Comparison of ENCODE assay signal across 26 cellular contexts in the genomic region with DNA sequence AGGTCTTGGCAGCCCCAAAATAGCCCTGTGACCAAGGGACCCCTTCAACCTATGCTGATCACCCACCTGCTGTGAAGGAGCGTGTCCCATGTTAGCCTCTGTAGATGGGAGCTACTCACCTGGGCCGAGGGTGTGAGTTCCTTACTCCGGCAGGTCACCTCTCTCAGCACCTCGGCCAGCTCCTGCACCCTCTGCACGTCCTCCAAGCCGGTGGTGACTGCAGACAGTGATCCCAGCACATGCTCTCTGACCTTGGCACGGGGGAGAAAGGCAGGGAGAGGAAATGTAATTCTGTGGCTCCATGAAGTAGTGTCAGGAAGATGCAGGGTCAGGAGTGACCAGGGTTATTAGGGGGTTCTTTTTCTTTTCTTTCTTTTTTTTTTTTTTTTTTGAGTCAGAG.
A peak's percentile ranks its signal among the peaks of the same experiment; 100 is the strongest.
DNase-seq lines count a peak whose midpoint lies in the region; ATAC-seq, FAIRE-seq and TF ChIP-seq lines count a peak whose summit lies in the region.
"Had no signal": no experiment of that assay in that cellular context is flagged by ENCODE, and none has a peak within 500 bp of the region (broad histone marks: within the 10 kb centered on the region; RNA-seq: fewer than 3 reads in every experiment).

No MANE protein-coding gene starts in this region.

- TF ChIP-seq POLR2A in HCT116 (IDR thresholded peaks at IDR 0.05; ENCODE audit: borderline replicate concordance, extremely low read depth, insufficient read depth, insufficient read length) (no peak), GM12878 (IDR thresholded peaks at IDR 0.05; ENCODE audit: low read depth, low read length) (no peak)

- H3K4me1 ChIP-seq in SK-N-SH (ENCODE audit: control insufficient read depth in 1 of 2, insufficient read depth in 2 of 2, low read depth in 1 of 2, low read length in 1 of 2) (peaks cover 0 to 14% of the 10 kb centered on the region in 2 experiments; a peak in 2 of 4 replicates), HCT116 (ENCODE audit: control insufficient read depth in 1 of 2, insufficient read depth in 2 of 2, low read length in 2 of 2) (peaks cover 3 to 17% of the 10 kb centered on the region in 2 experiments; a peak in 2 of 4 replicates), GM12878 (ENCODE audit: control insufficient read depth, insufficient read depth, low read length) (no peaks in the 10 kb centered on the region)
- H3K4me1 ChIP-seq: right atrium auricular region had no signal

- no peaks in the 10 kb centered on the region for H4K20me1 ChIP-seq in SK-N-SH (ENCODE audit: insufficient read depth)
- H4K20me1 ChIP-seq in HCT116 (ENCODE audit: insufficient read depth) = no peaks in the 10 kb centered on the region
- H4K20me1 ChIP-seq in GM12878 (ENCODE audit: control insufficient read depth, insufficient read depth) = no peaks in the 10 kb centered on the region

- no peaks in the 10 kb centered on the region for H3F3A ChIP-seq in SK-N-SH (replicated peaks; ENCODE audit: insufficient read depth)

- BruUV-seq in HCT116 (replicated peaks; lab: Mats Ljungman, UMichigan) (no TSS peak), GM12878 (replicated peaks; lab: Mats Ljungman, UMichigan) (no TSS peak)

- CTCF ChIA-PET in SK-N-SH (lab: Yijun Ruan, JAX) (no interaction called here), HCT116 (lab: Charles Lee) (no interaction called here), GM12878 (lab: Yijun Ruan, JAX) (no interaction called here)

- H3K4me2 ChIP-seq in SK-N-SH (no peak overlapping the region), HCT116 (ENCODE audit: low read length) (no peak overlapping the region), GM12878 (ENCODE audit: control insufficient read depth, insufficient read depth) (no peak overlapping the region)

- H3K27ac ChIP-seq in SK-N-SH (ENCODE audit: low read depth in 2 of 2, low read length in 1 of 2) (no peak overlapping the region), HCT116 (ENCODE audit: low read depth, low read length) (no peak overlapping the region), GM12878 (ENCODE audit: control insufficient read depth, insufficient read depth) (no peak overlapping the region)
- H3K27ac ChIP-seq: 22Rv1, right atrium auricular region, tibial artery had no signal

- no peaks in the 10 kb centered on the region for H3K36me3 ChIP-seq in SK-N-SH (replicated peaks in 1 of 2; ENCODE audit: control insufficient read depth in 1 of 2, insufficient read depth in 2 of 2, low read length in 1 of 2)
- no peaks in the 10 kb centered on the region for H3K36me3 ChIP-seq in HCT116 (ENCODE audit: control insufficient read depth in 1 of 2, insufficient read depth in 2 of 2, low read length in 2 of 2)
- no peaks in the 10 kb centered on the region for H3K36me3 ChIP-seq in GM12878 (ENCODE audit: control insufficient read depth in 2 of 2, insufficient read depth in 2 of 2, low read length in 1 of 2)
- H3K36me3 ChIP-seq: tibial artery had no signal

- 34% methylated on average over 7 of the region's 7 CpGs for WGBS in SK-N-SH (ENCODE audit: low lambda C conversion rate)
- WGBS in GM12878 (ENCODE audit: insufficient coverage, insufficient replicate concordance, low lambda C conversion rate, missing lambda C conversion rate) = 4% methylated on average over 7 of the region's 7 CpGs

- RAD21 ChIA-PET in HCT116 (lab: Charles Lee; ENCODE audit: low non-redundant PET in 1 of 2, low total read pairs in 2 of 2, uncharacterized antibody in 2 of 2, unreplicated experiment in 2 of 2) (no interaction called here), GM12878 (lab: Charles Lee; ENCODE audit: unreplicated experiment) (no interaction called here)

- intact Hi-C loops in HCT116 (cut with micrococcal nuclease) = no loop called here
- intact Hi-C loops in GM12878 (cut with micrococcal nuclease; ENCODE audit: unreplicated experiment) = no loop called here
- intact Hi-C loops in head of caudate nucleus (cut with DNase I) = no loop called here

- in situ Hi-C loops in GM12878 (cut with MboI) = no loop called here

- TF ChIP-seq CTCF in SK-N-SH (IDR thresholded peaks at IDR 0.05) = no peak
- no peak for TF ChIP-seq CTCF in HCT116 (IDR thresholded peaks at IDR 0.05 in 2 of 3, conservative IDR thresholded peaks at IDR 0.05 in 1 of 3; ENCODE audit: borderline replicate concordance in 1 of 3, insufficient read depth in 1 of 3, low read depth in 2 of 3, low read length in 2 of 3)
- TF ChIP-seq CTCF in GM12878 (IDR thresholded peaks at IDR 0.05 in 2 of 3, conservative IDR thresholded peaks at IDR 0.05 in 1 of 3; ENCODE audit: control insufficient read depth in 2 of 3, extremely low read depth in 1 of 3, insufficient read depth in 1 of 3, low read depth in 3 of 3, low read length in 3 of 3) = no peak

- no peak overlapping the region for H3K9ac ChIP-seq in SK-N-SH
- no peak overlapping the region for H3K9ac ChIP-seq in HCT116 (ENCODE audit: low read length)
- no peak overlapping the region for H3K9ac ChIP-seq in GM12878 (ENCODE audit: control insufficient read depth, insufficient read depth, low read length)

- POLR2A ChIA-PET in SK-N-SH (lab: Yijun Ruan, JAX) = no interaction called here
- POLR2A ChIA-PET in HCT116 (lab: Charles Lee) = no interaction called here
- POLR2A ChIA-PET in GM12878 (lab: Charles Lee) = no interaction called here

- SMC1A ChIA-PET in GM12878 (lab: Charles Lee; ENCODE audit: uncharacterized antibody, unreplicated experiment) = no interaction called here

- no peak overlapping the region for H3K4me3 ChIP-seq in SK-N-SH (ENCODE audit: low read depth in 2 of 2, low read length in 1 of 2)
- H3K4me3 ChIP-seq in HCT116 (replicated peaks in 1 of 2; ENCODE audit: low read depth in 1 of 2, low read length in 2 of 2) = no peak overlapping the region
- H3K4me3 ChIP-seq in GM12878 = no peak overlapping the region
- H3K4me3 ChIP-seq: right atrium auricular region, tibial artery had no signal

- TF ChIP-seq EP300 in SK-N-SH (IDR thresholded peaks at IDR 0.05; ENCODE audit: borderline replicate concordance in 1 of 2, low read depth in 1 of 2, low read length in 1 of 2) (no peak), GM12878 (IDR thresholded peaks at IDR 0.05; ENCODE audit: borderline replicate concordance in 1 of 2, control insufficient read depth in 1 of 2, low read depth in 2 of 2, low read length in 2 of 2) (no peak)

- no peak for DNase-seq in SK-N-SH
- no peak for DNase-seq in HCT116 (ENCODE audit: low read depth, low spot score)
- DNase-seq in GM12878 (ENCODE audit: low read depth, low spot score) = no peak
- DNase-seq in islet precursor cell = peak; percentile 81
- DNase-seq in head of caudate nucleus = no peak
- DNase-seq in NCI-H2196 (lab: John Stamatoyannopoulos, UW; ENCODE audit: unreplicated experiment) = no peak
- no peak for DNase-seq in anterior cingulate cortex (lab: John Stamatoyannopoulos, UW)
- DNase-seq: activated CD4-positive, alpha-beta T cell treated with anti-CD3 and anti-CD28 coated beads, Interleukin-2, amount 10 ng/mL, durations not matched to agents 7 days and 5 days; activated naive CD8-positive, alpha-beta T cell treated with anti-CD3 and anti-CD28 coated beads, Interleukin-2, amount 50 U/mL, for 24 hours; DMS79 treated with DMSO at 0.1 percent for 48 hours; effector memory CD8-positive, alpha-beta T cell; Kasumi-1; left cardiac atrium; naive thymus-derived CD4-positive, alpha-beta T cell; NCI-H187; NCI-H226; NCI-H748 treated with DMSO at 0.1 percent for 48 hours; SIG-M5; stimulated activated CD4-positive, alpha-beta T cell treated with anti-CD3 and anti-CD28 coated beads, Interleukin-4, amount 100 ng/mL, for 24 hours; T-cell; tibial artery had no signal

- no peaks in the 10 kb centered on the region for H3K9me3 ChIP-seq in SK-N-SH
- H3K9me3 ChIP-seq in HCT116 (ENCODE audit: control insufficient read depth in 1 of 2, insufficient read depth in 1 of 2, low read depth in 1 of 2, low read length in 2 of 2) = no peaks in the 10 kb centered on the region
- H3K9me3 ChIP-seq in GM12878 (replicated peaks; ENCODE audit: control insufficient read depth, insufficient read depth, low read length) = no peaks in the 10 kb centered on the region
- H3K9me3 ChIP-seq: right atrium auricular region, tibial artery had no signal

- H3K27me3 ChIP-seq in SK-N-SH (ENCODE audit: insufficient read depth) (no peaks in the 10 kb centered on the region), HCT116 (ENCODE audit: insufficient read depth, low read length) (no peaks in the 10 kb centered on the region; the same call in 1 of the 2 replicates), GM12878 (replicated peaks in 1 of 2; ENCODE audit: control insufficient read depth in 2 of 2, insufficient read depth in 2 of 2, low read length in 1 of 2) (peaks cover 0 to 1% of the 10 kb centered on the region in 2 experiments; a peak in 2 of 4 replicates)
- H3K27me3 ChIP-seq: right atrium auricular region, tibial artery had no signal

- H3K79me2 ChIP-seq in SK-N-SH (ENCODE audit: insufficient read depth) (no peaks in the 10 kb centered on the region), HCT116 (ENCODE audit: insufficient read depth, low read length) (no peaks in the 10 kb centered on the region), GM12878 (ENCODE audit: control insufficient read depth, insufficient read depth, low read length) (no peaks in the 10 kb centered on the region)

- no peak for TF ChIP-seq RAD21 in SK-N-SH (IDR thresholded peaks at IDR 0.05; ENCODE audit: low read length)
- TF ChIP-seq RAD21 in HCT116 (IDR thresholded peaks at IDR 0.05; ENCODE audit: low read depth) = no peak
- no peak for TF ChIP-seq RAD21 in GM12878 (IDR thresholded peaks at IDR 0.05; ENCODE audit: insufficient read depth, low read depth, low read length)

- ATAC-seq in SK-N-SH treated with all-trans-retinoic acid at 6 μM for 48 hours (no peak), HCT116 (0 out of 2 replicates have a peak, but pooled peaks have one; percentile 35), GM12878 (no peak)
- ATAC-seq: activated naive CD8-positive, alpha-beta T cell treated with anti-CD3 and anti-CD28 coated beads, Interleukin-2, amount 50 U/mL, for 24 hours; effector memory CD8-positive, alpha-beta T cell; left cardiac atrium; naive thymus-derived CD4-positive, alpha-beta T cell; T-cell had no signal

- no peak overlapping the region for H2AFZ ChIP-seq in SK-N-SH (ENCODE audit: low read depth)
- H2AFZ ChIP-seq in HCT116 (ENCODE audit: low read depth, low read length, poor library complexity, severe bottlenecking) = no peak overlapping the region
- H2AFZ ChIP-seq in GM12878 (ENCODE audit: control insufficient read depth, low read depth, low read length) = no peak overlapping the region

- H3K9me2 ChIP-seq in SK-N-SH (no peaks in the 10 kb centered on the region), HCT116 (ENCODE audit: insufficient read depth) (no peaks in the 10 kb centered on the region)

- FAIRE-seq in GM12878 (lab: Jason Lieb, UNC) = no peak
- FAIRE-seq: GM12892, H54 had no signal

TF ChIP-seq in SK-N-SH, 30 proteins besides CTCF, POLR2A, EP300 and RAD21 (continues in another document):
- TF ChIP-seq MEF2A (IDR thresholded peaks at IDR 0.05; ENCODE audit: borderline replicate concordance, low read depth) = no peak

TF ChIP-seq in SK-N-SH treated with all-trans-retinoic acid at 6 μM for 48 hours, 23 proteins besides CTCF, POLR2A, EP300 and RAD21 (continues in another document):
- TF ChIP-seq CSDC2 (CRISPR knock-in tag; IDR thresholded peaks at IDR 0.05) = no peak

Comparison
In these comparisons a context has a peak if more than half of its experiments do, and no peak if none do; other contexts are left out.
1. Of the 26 proteins assayed by ChIP-seq in both GM12878 and SK-N-SH: peak only in GM12878: none; only in SK-N-SH: none; in both: REST; in neither: 25.